Comparison of ENCODE assay signal across 8 cellular contexts in the genomic region with DNA sequence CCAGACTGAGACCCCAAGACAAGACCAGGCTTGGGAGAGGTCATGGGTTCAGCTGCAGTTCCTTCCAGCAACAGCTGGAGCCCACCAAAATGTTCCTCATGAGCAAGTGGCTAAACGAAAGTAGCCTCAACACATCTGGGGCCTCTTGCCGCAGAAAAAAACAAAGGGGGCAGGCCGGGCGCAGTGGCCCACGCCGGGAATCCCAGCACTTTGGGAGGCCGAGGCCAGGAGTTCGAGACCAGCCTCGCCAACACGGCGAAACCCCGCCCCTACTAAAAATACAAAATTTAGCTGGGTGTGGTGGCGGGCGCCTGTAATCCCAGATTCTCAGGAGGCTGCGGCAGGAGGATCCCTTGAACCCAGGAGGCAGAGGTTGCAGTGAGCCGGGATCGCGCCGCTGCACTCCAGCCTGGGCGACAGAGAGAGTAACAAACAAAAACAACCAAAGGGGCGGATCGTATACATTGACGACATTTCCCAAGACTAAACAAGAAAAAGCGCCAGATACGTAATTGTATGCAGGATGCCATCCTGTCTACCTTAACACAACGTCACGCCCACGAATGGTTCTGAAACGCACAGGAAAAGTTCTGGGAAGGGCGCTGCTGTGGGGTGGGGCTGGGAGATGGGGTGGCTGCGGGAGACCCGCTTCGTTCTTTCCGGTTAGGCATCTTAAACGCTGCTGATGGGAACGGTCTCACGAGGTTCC. TPM values are rescaled to one million over a fixed set of nuclear protein-coding genes. Genes with fewer than 3 reads are reported as not detected.
DNase-seq lines count a peak whose midpoint lies in the region; ATAC-seq and TF ChIP-seq lines count a peak whose summit lies in the region.

No MANE protein-coding gene starts in this region.

- TF ChIP-seq POLR2A in prostate gland (IDR thresholded peaks at IDR 0.05): no peak

- no peaks in the 10 kb centered on the region for H3K9me3 ChIP-seq in RWPE2 (ENCODE audit: severe bottlenecking)
- H3K9me3 ChIP-seq in prostate gland: no peaks in the 10 kb centered on the region

- TF ChIP-seq CTCF in GM06990 (IDR thresholded peaks at IDR 0.05; ENCODE audit: insufficient read depth, low read length, poor library complexity, severe bottlenecking): no peak
- TF ChIP-seq CTCF in RWPE2 (IDR thresholded peaks at IDR 0.05; ENCODE audit: poor library complexity, severe bottlenecking): no peak
- TF ChIP-seq CTCF in prostate gland (IDR thresholded peaks at IDR 0.05): no peak

- H3K27me3 ChIP-seq in GM06990 (replicated peaks; ENCODE audit: control insufficient read depth, insufficient read depth, low read length) (no peaks in the 10 kb centered on the region), RWPE2 (ENCODE audit: insufficient read depth, poor library complexity, severe bottlenecking) (no peaks in the 10 kb centered on the region), prostate gland (replicated peaks; ENCODE audit: insufficient read depth) (no peaks in the 10 kb centered on the region)

- H3K27ac ChIP-seq in RWPE2 (ENCODE audit: poor library complexity, severe bottlenecking) (peak overlapping the region; percentile 54), prostate gland (no peak overlapping the region)

- no peak; the same call in 1 of the 3 replicates for ATAC-seq in RWPE2 (ENCODE audit: low read depth)
- no peak for ATAC-seq in left colon
- ATAC-seq in HG03159 (IDR thresholded peaks at IDR 0.05; ENCODE audit: unreplicated experiment): no peak

- no peak for DNase-seq in GM06990 (ENCODE audit: extremely low read depth, insufficient read length)
- DNase-seq in RWPE2 (ENCODE audit: low spot score): no peak
- DNase-seq in fibroblast of gingiva (ENCODE audit: low read depth): peak; percentile 51
- DNase-seq in prostate gland (ENCODE audit: low spot score): no peak
- no peak for DNase-seq in left colon
- DNase-seq in NCI-H345 treated with DMSO at 0.1 percent for 48 hours (lab: John Stamatoyannopoulos, UW; ENCODE audit: unreplicated experiment): no peak
- no peak for DNase-seq in DMS79 treated with DMSO at 0.1 percent for 48 hours (lab: John Stamatoyannopoulos, UW)

- peaks cover 6% of the 10 kb centered on the region for H3K4me1 ChIP-seq in RWPE2 (ENCODE audit: insufficient read depth, poor library complexity, severe bottlenecking)
- H3K4me1 ChIP-seq in prostate gland (replicated peaks): peaks cover 11% of the 10 kb centered on the region

- peaks cover 20% of the 10 kb centered on the region for H3K36me3 ChIP-seq in GM06990 (ENCODE audit: control insufficient read depth, insufficient read depth, low read length)
- H3K36me3 ChIP-seq in RWPE2 (ENCODE audit: low read depth): peaks cover 46% of the 10 kb centered on the region
- peaks cover 0 to 8% of the 10 kb centered on the region in 2 donors for H3K36me3 ChIP-seq in prostate gland

- intact Hi-C loops in prostate gland (cut with DNase I): no loop called here
- intact Hi-C loops in left colon (cut with DNase I, micrococcal nuclease): no loop called here

- peak overlapping the region; percentile 79 for H3K4me3 ChIP-seq in GM06990 (replicated peaks; ENCODE audit: low read depth, low read length)
- peak overlapping the region; percentile 67 for H3K4me3 ChIP-seq in RWPE2 (ENCODE audit: severe bottlenecking)
- peak overlapping the region; percentile 88 to 92 for H3K4me3 ChIP-seq in prostate gland

- 50% methylated on average over 37 of the region's 37 CpGs for WGBS in prostate gland

RNA-seq across cellular contexts. Expression of gene INPP5E, which starts 1.7 kb away (rescaled TPM):
- 10 to 100 TPM; 10.7 to 22.7 TPM for total RNA-seq in prostate gland
- 10 to 100 TPM; 10.5 to 11.0 TPM for total RNA-seq in left colon

RNA-seq across cellular contexts. Expression of gene PMPCA, which starts 27.5 kb away (rescaled TPM):
- total RNA-seq in prostate gland: 10 to 100 TPM; 29.2 to 58.7 TPM
- 10 to 100 TPM; 43.4 to 52.5 TPM for total RNA-seq in left colon

RNA-seq across cellular contexts. Expression of gene ENTR1, which starts 27.6 kb away (rescaled TPM):
- 10 to 100 TPM; 19.9 to 52.5 TPM for total RNA-seq in prostate gland
- 10 to 100 TPM; 29.8 to 33.2 TPM for total RNA-seq in left colon

RNA-seq across cellular contexts. Expression of gene SNAPC4, which starts 38.0 kb away (rescaled TPM):
- 10 to 100 TPM in 1 of 2 donors, 1 to 10 TPM in 1; 8.6 to 22.2 TPM for total RNA-seq in prostate gland
- 1 to 10 TPM; 6.7 to 8.1 TPM for total RNA-seq in left colon

RNA-seq across cellular contexts. Expression of gene SEC16A, which starts 44.8 kb away (rescaled TPM):
- total RNA-seq in prostate gland (100 to 1,000 TPM in 1 of 2 donors, 10 to 100 TPM in 1; 94.7 to 111 TPM), left colon (10 to 100 TPM; 64.2 to 82.4 TPM)
